In genomic region chr19:2061936-2062729, GRCh38 we compare ENCODE assay signal across 8 cellular contexts. TPM values are rescaled to one million over a fixed set of nuclear protein-coding genes. Genes with fewer than 3 reads are reported as not detected.
DNase-seq lines count a peak whose midpoint lies in the region; ATAC-seq, FAIRE-seq and TF ChIP-seq lines count a peak whose summit lies in the region.

No MANE protein-coding gene starts in this region.

- H3K4me1 ChIP-seq in heart right ventricle = peaks cover 26 to 73% (median 49%) of the 10 kb centered on the region in 9 donors
- peaks cover 0 to 7% of the 10 kb centered on the region in 2 donors for H3K4me1 ChIP-seq in small intestine (ENCODE audit: control insufficient read depth in 2 of 2, insufficient read depth in 1 of 2, low read depth in 1 of 2, low read length in 1 of 2)

- H3K27ac ChIP-seq in 22Rv1 = peak overlapping the region; percentile 99
- H3K27ac ChIP-seq in WERI-Rb-1 = peak overlapping the region; percentile 96
- H3K27ac ChIP-seq in heart right ventricle = peak overlapping the region; percentile 97 to 100 (median 100)
- H3K27ac ChIP-seq in small intestine (ENCODE audit: low read depth in 1 of 2, low read length in 1 of 2) = peak overlapping the region; percentile 85 to 100

- FAIRE-seq in small intestine (lab: Jason Lieb, UNC) = no peak

- no peak for TF ChIP-seq CTCF in 22Rv1 (IDR thresholded peaks at IDR 0.05)
- peak; percentile 35; the same call in 1 of the 2 replicates for TF ChIP-seq CTCF in WERI-Rb-1 (IDR thresholded peaks at IDR 0.05; ENCODE audit: low read depth, low read length)
- TF ChIP-seq CTCF in heart right ventricle (IDR thresholded peaks at IDR 0.05) = peak in 3 of 9 donors; percentile 8 to 29 (median 23)

- H3K36me3 ChIP-seq in WERI-Rb-1 (no peaks in the 10 kb centered on the region), heart right ventricle (no peaks in the 10 kb centered on the region), small intestine (ENCODE audit: control insufficient read depth in 2 of 2, insufficient read depth in 2 of 2, low read length in 2 of 2) (no peaks in the 10 kb centered on the region)

- peak overlapping the region; percentile 70 for H3K4me3 ChIP-seq in WERI-Rb-1 (ENCODE audit: low read depth, low read length)
- peak overlapping the region; percentile 37 to 92 (median 64) for H3K4me3 ChIP-seq in heart right ventricle
- peak overlapping the region; percentile 54 to 56 for H3K4me3 ChIP-seq in small intestine (ENCODE audit: low read depth in 1 of 2, low read length in 2 of 2)

- intact Hi-C loops in heart right ventricle (cut with DNase I) = loop anchor here in 2 of 10 donors (10.0 kb wide), 2 partner anchors 137 to 197 kb away; partner anchors contain the start of gene KLF16 (in 1 of the 2)

- WGBS in heart right ventricle, 2 donors = 26 to 29% methylated on average over 24 of the region's 24 CpGs
- 27 to 29% (median 27%) methylated on average over 23 to 24 of the region's 24 CpGs for WGBS in small intestine, 3 donors

- H3K9me3 ChIP-seq in WERI-Rb-1 (ENCODE audit: severe bottlenecking) = no peaks in the 10 kb centered on the region
- no peaks in the 10 kb centered on the region for H3K9me3 ChIP-seq in heart right ventricle
- no peaks in the 10 kb centered on the region for H3K9me3 ChIP-seq in small intestine (ENCODE audit: control insufficient read depth, low read depth)

- ATAC-seq in GM21360 (IDR thresholded peaks at IDR 0.05; ENCODE audit: unreplicated experiment) (peak; percentile 0), heart right ventricle (peak in 3 of 8 donors; percentile 0 to 8 (median 1)), HG03196 (IDR thresholded peaks at IDR 0.05; ENCODE audit: unreplicated experiment) (no peak)

- H3K27me3 ChIP-seq in WERI-Rb-1 (ENCODE audit: insufficient read depth, low read depth, severe bottlenecking) (no peaks in the 10 kb centered on the region), heart right ventricle (no peaks in the 10 kb centered on the region), small intestine (ENCODE audit: control insufficient read depth in 2 of 2, insufficient read depth in 2 of 2, low read length in 2 of 2) (no peaks in the 10 kb centered on the region)

- DNase-seq in WERI-Rb-1 (no peak), heart right ventricle (no peak), small intestine (no peak), NCI-H1694 treated with DMSO at 0.1 percent for 48 hours (lab: John Stamatoyannopoulos, UW) (no peak), NCI-H1694 (lab: John Stamatoyannopoulos, UW) (no peak)

RNA-seq across cellular contexts. Expression of gene MKNK2, which starts 11.1 kb away (rescaled TPM):
- total RNA-seq in heart right ventricle = 100 to 1,000 TPM; 107 to 260 (median 144) TPM
- 100 to 1,000 TPM; 144 to 189 TPM for polyA plus RNA-seq in heart right ventricle
- polyA plus RNA-seq in small intestine = 10 to 100 TPM; 47.6 to 97.7 (median 80.1) TPM

RNA-seq across cellular contexts. Expression of gene MOB3A, which starts 34.0 kb away (rescaled TPM):
- 10 to 100 TPM; 10.0 to 30.5 (median 16.2) TPM for total RNA-seq in heart right ventricle
- polyA plus RNA-seq in heart right ventricle (10 to 100 TPM in 1 of 2 donors, 1 to 10 TPM in 1; 8.9 to 12.8 TPM), small intestine (10 to 100 TPM in 2 of 3 donors, 1 to 10 TPM in 1; 7.6 to 16.3 (median 12.7) TPM)

RNA-seq across cellular contexts. Expression of gene IZUMO4, which starts 34.6 kb away (rescaled TPM):
- 1 to 10 TPM; 1.2 to 6.5 (median 2.2) TPM for total RNA-seq in heart right ventricle
- polyA plus RNA-seq in heart right ventricle (10 to 100 TPM in 1 of 2 donors, 1 to 10 TPM in 1; 8.6 to 13.1 TPM), small intestine (1 to 10 TPM; 3.5 to 5.8 (median 4.8) TPM)

RNA-seq across cellular contexts. Expression of gene BTBD2, which starts 46.6 kb away (rescaled TPM):
- total RNA-seq in heart right ventricle = 10 to 100 TPM; 45.1 to 70.4 (median 56.6) TPM
- polyA plus RNA-seq in heart right ventricle (10 to 100 TPM; 42.8 to 55.2 TPM), small intestine (10 to 100 TPM; 32.7 to 60.9 (median 45.2) TPM)
